In the genomic region with DNA sequence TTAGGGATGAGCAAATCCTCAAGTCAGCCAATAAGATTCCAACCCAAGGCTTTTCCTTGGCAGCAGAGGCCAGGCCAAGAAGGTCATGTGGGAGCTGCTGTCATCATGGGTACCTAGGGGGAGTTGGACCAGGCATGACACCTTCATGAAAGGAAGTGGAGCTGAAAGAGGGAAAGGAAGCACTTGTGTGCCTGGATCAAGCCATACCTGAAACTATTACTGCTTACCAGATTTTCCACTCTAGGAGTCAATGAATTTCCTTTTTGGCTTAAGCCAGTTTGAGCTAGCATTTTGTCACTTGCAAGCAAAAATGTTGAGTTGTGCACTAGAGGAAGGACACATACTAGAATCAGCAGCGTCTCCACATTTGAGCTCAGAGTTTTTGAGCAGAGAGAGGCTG, we compare ENCODE assay signal across 24 cellular contexts. TPM values are rescaled to one million over a fixed set of nuclear protein-coding genes. Genes with fewer than 3 reads are reported as not detected.
"Had no signal": no experiment of that assay in that cellular context is flagged by ENCODE, and none has a peak within 500 bp of the region (broad histone marks: within the 10 kb centered on the region; RNA-seq: fewer than 3 reads in every experiment).

No MANE protein-coding gene starts in this region.

- H3K9me2 ChIP-seq: SK-N-SH had no signal

- H3K9ac ChIP-seq: KMS-11, SK-N-SH had no signal

- H3K9me3 ChIP-seq: SK-N-SH had no signal

- H3K9me3 Mint-ChIP-seq: IgD-negative memory B cell had no signal

- H3K27ac Mint-ChIP-seq: IgD-negative memory B cell had no signal

- H3K4me3 Mint-ChIP-seq: IgD-negative memory B cell had no signal

- ATAC-seq: K562, Panc1, PC-3 had no signal

- H3K27ac ChIP-seq: KMS-11, RWPE1 had no signal

- H3K4me2 ChIP-seq: KMS-11, SK-N-SH had no signal

- DNase-seq: Kasumi-1, MM.1S, NCI-H1092 treated with DMSO at 0.1 percent for 48 hours, NCI-H1436, NCI-H187, NCI-H2029, NCI-H2081 treated with DMSO at 0.1 percent for 48 hours, NCI-H2171, NCI-H226, NCI-H446, NCI-H510A, NCI-H524 treated with DMSO at 0.1 percent for 48 hours, NCI-H69, NCI-H774, PC-3, SHP77, SK-N-SH, SW 1271 had no signal

- H3K4me3 ChIP-seq: K562 had no signal

RNA-seq across cellular contexts. Expression of a gene that starts 14.5 kb away (rescaled TPM):
- total RNA-seq: HT1080 had no signal
